ENCODE assay signal across 32 cellular contexts in the genomic region with DNA sequence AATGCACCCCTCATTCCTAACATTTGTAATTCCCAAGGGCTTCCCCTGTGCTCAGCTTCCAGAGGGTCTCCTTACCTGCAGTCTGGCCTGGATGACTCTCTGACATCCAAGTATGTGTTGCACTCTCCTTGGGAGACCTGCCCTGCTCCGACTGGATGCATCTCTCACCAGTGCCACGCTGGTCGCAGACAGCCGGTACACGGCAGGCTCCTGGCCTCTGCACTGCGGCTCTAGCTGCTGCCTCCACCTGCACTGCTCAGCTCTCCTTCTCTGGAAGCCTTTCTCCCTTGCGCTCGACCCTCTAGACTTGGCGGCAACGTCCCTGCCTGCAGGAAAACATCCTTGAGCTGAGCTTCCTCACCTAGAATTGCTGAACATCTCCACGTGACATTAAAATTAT.
"Had no signal": no experiment of that assay in that cellular context is flagged by ENCODE, and none has a peak within 500 bp of the region (broad histone marks: within the 10 kb centered on the region; RNA-seq: fewer than 3 reads in every experiment).

No MANE protein-coding gene starts in this region.

- ATAC-seq: activated CD8-positive, alpha-beta memory T cell treated with anti-CD3 and anti-CD28 coated beads, Interleukin-2, amount 10 ng/mL, durations not matched to agents 7 days and 5 days; activated T-cell treated with anti-CD3 and anti-CD28 coated beads, Interleukin-2, amount 50 U/mL, for 72 hours; activated T-helper 17 cell treated with anti-CD3 and anti-CD28 coated beads, Interleukin-2, amount 50 U/mL, for 72 hours; PC-3 had no signal

- H3K36me3 Mint-ChIP-seq: activated CD4-positive, alpha-beta memory T cell treated with anti-CD3 and anti-CD28 coated beads for 36 hours; activated CD8-positive, alpha-beta memory T cell treated with anti-CD3 and anti-CD28 coated beads, Interleukin-2, amount 10 ng/mL, durations not matched to agents 7 days and 5 days; activated naive CD8-positive, alpha-beta T cell treated with anti-CD3 and anti-CD28 coated beads for 36 hours had no signal

- H3K9me3 Mint-ChIP-seq: activated B cell treated with CpG ODN at 0.5 μM for 24 hours; activated CD4-positive, alpha-beta memory T cell treated with anti-CD3 and anti-CD28 coated beads for 36 hours; activated naive CD8-positive, alpha-beta T cell treated with anti-CD3 and anti-CD28 coated beads for 36 hours; activated T-cell treated with anti-CD3 and anti-CD28 coated beads, Interleukin-2, amount 50 U/mL, for 72 hours; activated T-helper 17 cell treated with anti-CD3 and anti-CD28 coated beads, Interleukin-2, amount 50 U/mL, for 72 hours had no signal

- DNase-seq: activated B cell treated with CpG ODN at 0.5 μM for 24 hours; activated CD4-positive, alpha-beta memory T cell treated with anti-CD3 and anti-CD28 coated beads for 36 hours; activated CD4-positive, alpha-beta T cell treated with anti-CD3 and anti-CD28 coated beads for 4 hours; activated CD4-positive, alpha-beta T cell treated with anti-CD3 and anti-CD28 coated beads, Interleukin-2, amount 50 U/mL, for 1 hour; activated CD4-positive, CD25-positive, alpha-beta regulatory T cell treated with anti-CD3 and anti-CD28 coated beads, Interleukin-2, amount 50 U/mL, for 72 hours; activated CD8-positive, alpha-beta memory T cell treated with anti-CD3 and anti-CD28 coated beads, Interleukin-2, amount 10 ng/mL, durations not matched to agents 7 days and 5 days; activated effector memory CD4-positive, alpha-beta T cell treated with anti-CD3 and anti-CD28 coated beads, Interleukin-2, amount 50 U/mL, for 16 hours; activated naive CD4-positive, alpha-beta T cell; activated naive CD4-positive, alpha-beta T cell treated with anti-CD3 and anti-CD28 coated beads, Interleukin-2, amount 50 U/mL, for 16 hours; activated naive CD8-positive, alpha-beta T cell treated with anti-CD3 and anti-CD28 coated beads for 36 hours; activated T-cell treated with anti-CD3 and anti-CD28 coated beads, Interleukin-2, amount 50 U/mL, for 1 hour; activated T-cell treated with anti-CD3 and anti-CD28 coated beads, Interleukin-2, amount 50 U/mL, for 72 hours; amniotic stem cell; aorta; brain microvascular endothelial cell; central memory CD4-positive, alpha-beta T cell; NCI-H1417 treated with DMSO at 0.1 percent for 48 hours; NCI-H187 treated with DMSO at 0.1 percent for 48 hours; NCI-H2081; NCI-H226; NCI-H446 treated with DMSO at 0.1 percent for 48 hours; NCI-H82; PC-3; Peyer's patch; RPMI8226; SHP77 treated with DMSO at 0.1 percent for 48 hours; SW 1271; T-helper 1 cell; T-helper 2 cell; T-helper 9 cell had no signal

- H3K4me3 Mint-ChIP-seq: activated B cell treated with CpG ODN at 0.5 μM for 24 hours; activated CD4-positive, alpha-beta memory T cell treated with anti-CD3 and anti-CD28 coated beads for 36 hours; activated CD8-positive, alpha-beta memory T cell treated with anti-CD3 and anti-CD28 coated beads, Interleukin-2, amount 10 ng/mL, durations not matched to agents 7 days and 5 days; activated naive CD8-positive, alpha-beta T cell treated with anti-CD3 and anti-CD28 coated beads for 36 hours; activated T-cell treated with anti-CD3 and anti-CD28 coated beads, Interleukin-2, amount 50 U/mL, for 72 hours; activated T-helper 17 cell treated with anti-CD3 and anti-CD28 coated beads, Interleukin-2, amount 50 U/mL, for 72 hours had no signal

- H3K4me1 Mint-ChIP-seq: activated B cell treated with CpG ODN at 0.5 μM for 24 hours; activated CD8-positive, alpha-beta memory T cell treated with anti-CD3 and anti-CD28 coated beads, Interleukin-2, amount 10 ng/mL, durations not matched to agents 7 days and 5 days; activated naive CD8-positive, alpha-beta T cell treated with anti-CD3 and anti-CD28 coated beads for 36 hours; activated T-helper 17 cell treated with anti-CD3 and anti-CD28 coated beads, Interleukin-2, amount 50 U/mL, for 72 hours had no signal

- H3K27ac Mint-ChIP-seq: activated B cell treated with CpG ODN at 0.5 μM for 24 hours; activated CD4-positive, alpha-beta memory T cell treated with anti-CD3 and anti-CD28 coated beads for 36 hours; activated CD8-positive, alpha-beta memory T cell treated with anti-CD3 and anti-CD28 coated beads, Interleukin-2, amount 10 ng/mL, durations not matched to agents 7 days and 5 days; activated naive CD8-positive, alpha-beta T cell treated with anti-CD3 and anti-CD28 coated beads for 36 hours; activated T-cell treated with anti-CD3 and anti-CD28 coated beads, Interleukin-2, amount 50 U/mL, for 72 hours; activated T-helper 17 cell treated with anti-CD3 and anti-CD28 coated beads, Interleukin-2, amount 50 U/mL, for 72 hours had no signal

- H3K27ac ChIP-seq: brain microvascular endothelial cell, Peyer's patch, VCaP had no signal

- H3K9me3 ChIP-seq: Peyer's patch had no signal

- H3K27me3 ChIP-seq: brain microvascular endothelial cell, Peyer's patch had no signal

- H3K27me3 Mint-ChIP-seq: activated CD8-positive, alpha-beta memory T cell treated with anti-CD3 and anti-CD28 coated beads, Interleukin-2, amount 10 ng/mL, durations not matched to agents 7 days and 5 days had no signal

- H3K4me3 ChIP-seq: Peyer's patch had no signal

- H3K36me3 ChIP-seq: brain microvascular endothelial cell, Peyer's patch had no signal

- H3K4me1 ChIP-seq: Peyer's patch had no signal
